ENCODE assay signal across 26 cellular contexts in the genomic region with DNA sequence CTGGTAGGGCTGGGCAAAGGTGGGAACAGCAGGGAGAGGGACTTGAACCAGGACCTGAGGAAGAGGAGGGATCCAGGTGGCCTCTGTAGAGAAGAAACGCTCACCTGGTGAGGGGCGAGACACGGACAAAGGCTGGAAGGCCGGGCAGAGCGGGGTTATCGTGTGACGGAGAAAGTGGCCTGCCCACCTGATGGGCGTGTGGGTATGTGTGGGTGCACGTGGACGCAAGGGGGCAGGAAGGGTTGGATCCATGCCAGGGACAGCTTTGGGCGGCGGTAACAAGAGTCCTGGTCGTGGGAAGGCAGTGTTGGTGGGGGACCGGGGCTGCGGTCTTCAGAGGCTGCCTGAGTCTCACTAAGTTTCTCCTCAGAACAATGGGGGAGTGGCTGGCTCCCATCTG.
DNase-seq lines count a peak whose midpoint lies in the region; ATAC-seq and TF ChIP-seq lines count a peak whose summit lies in the region.
"Had no signal": no experiment of that assay in that cellular context is flagged by ENCODE, and none has a peak within 500 bp of the region (broad histone marks: within the 10 kb centered on the region; RNA-seq: fewer than 3 reads in every experiment).

No MANE protein-coding gene starts in this region.

- H3K27me3 ChIP-seq in aorta (ENCODE audit: control insufficient read depth in 1 of 2, insufficient read depth in 2 of 2, low read length in 1 of 2) = no peaks in the 10 kb centered on the region

- no peak overlapping the region for H3K4me3 ChIP-seq in aorta (ENCODE audit: low read length in 2 of 2)
- H3K4me3 ChIP-seq: GM12878 had no signal

- no peaks in the 10 kb centered on the region for H3K36me3 ChIP-seq in aorta (ENCODE audit: control insufficient read depth in 1 of 2, insufficient read depth in 2 of 2, low read length in 1 of 2)

- no peak overlapping the region for H3K27ac ChIP-seq in aorta (ENCODE audit: low read depth in 1 of 2, low read length in 2 of 2)
- H3K27ac ChIP-seq: C4-2B had no signal

- 0 out of 2 replicates have a peak overlapping the region, but pooled peaks have one; percentile 29 for H3K27ac Mint-ChIP-seq in WTC11
- H3K27ac Mint-ChIP-seq in central memory CD8-positive, alpha-beta T cell (ENCODE audit: low read depth) = peak overlapping the region; percentile 24
- peak overlapping the region; percentile 38 for H3K27ac Mint-ChIP-seq in nephron progenitor cell
- H3K27ac Mint-ChIP-seq in stimulated activated effector memory CD8-positive, alpha-beta T cell treated with anti-CD3 and anti-CD28 coated beads, Interleukin-12 subunit alpha, Interleukin-12 subunit beta, amount 100 ng/mL, for 72 hours = no peak overlapping the region
- H3K27ac Mint-ChIP-seq: B cell; CD8-positive, alpha-beta T cell had no signal

- WGBS in aorta, 2 donors = 89 to 91% methylated on average over 15 of the region's 15 CpGs

- ATAC-seq in WTC11 = no peak
- ATAC-seq in central memory CD8-positive, alpha-beta T cell (replicated peaks; ENCODE audit: extremely low read depth, poor library complexity, severe bottlenecking) = no peak
- peak; percentile 3 for ATAC-seq in aorta (ENCODE audit: low FRiP score)
- ATAC-seq in stimulated activated effector memory CD8-positive, alpha-beta T cell treated with anti-CD3 and anti-CD28 coated beads, Interleukin-12 subunit alpha, Interleukin-12 subunit beta, amount 100 ng/mL, for 72 hours = no peak
- ATAC-seq: CD8-positive, alpha-beta T cell; GM12878; HCT116; HepG2 had no signal

- H3K36me3 Mint-ChIP-seq in WTC11 (no peaks in the 10 kb centered on the region), nephron progenitor cell (ENCODE audit: low read depth) (no peaks in the 10 kb centered on the region)
- H3K36me3 Mint-ChIP-seq in central memory CD8-positive, alpha-beta T cell (ENCODE audit: insufficient read depth) = peaks cover 1% of the 10 kb centered on the region
- no peaks in the 10 kb centered on the region for H3K36me3 Mint-ChIP-seq in stimulated activated effector memory CD8-positive, alpha-beta T cell treated with anti-CD3 and anti-CD28 coated beads, Interleukin-12 subunit alpha, Interleukin-12 subunit beta, amount 100 ng/mL, for 72 hours
- H3K36me3 Mint-ChIP-seq: CD8-positive, alpha-beta T cell had no signal

- no peaks in the 10 kb centered on the region for H3K27me3 Mint-ChIP-seq in WTC11 (ENCODE audit: low read depth)
- peaks cover 21% of the 10 kb centered on the region for H3K27me3 Mint-ChIP-seq in central memory CD8-positive, alpha-beta T cell
- peaks cover 63% of the 10 kb centered on the region for H3K27me3 Mint-ChIP-seq in nephron progenitor cell (ENCODE audit: low read depth, poor library complexity)

- H3K4me1 Mint-ChIP-seq in WTC11 (peaks cover 26% of the 10 kb centered on the region), nephron progenitor cell (peaks cover 90% of the 10 kb centered on the region)
- no peaks in the 10 kb centered on the region for H3K4me1 Mint-ChIP-seq in central memory CD8-positive, alpha-beta T cell
- H3K4me1 Mint-ChIP-seq in stimulated activated effector memory CD8-positive, alpha-beta T cell treated with anti-CD3 and anti-CD28 coated beads, Interleukin-12 subunit alpha, Interleukin-12 subunit beta, amount 100 ng/mL, for 72 hours = no peaks in the 10 kb centered on the region
- H3K4me1 Mint-ChIP-seq: B cell had no signal

- H3K9me3 ChIP-seq in aorta (ENCODE audit: control insufficient read depth, low read length) = no peaks in the 10 kb centered on the region

- no peak overlapping the region for H3K4me3 Mint-ChIP-seq in WTC11
- H3K4me3 Mint-ChIP-seq in central memory CD8-positive, alpha-beta T cell = no peak overlapping the region
- H3K4me3 Mint-ChIP-seq in nephron progenitor cell = peak overlapping the region; percentile 31
- no peak overlapping the region for H3K4me3 Mint-ChIP-seq in stimulated activated effector memory CD8-positive, alpha-beta T cell treated with anti-CD3 and anti-CD28 coated beads, Interleukin-12 subunit alpha, Interleukin-12 subunit beta, amount 100 ng/mL, for 72 hours
- H3K4me3 Mint-ChIP-seq: B cell; CD8-positive, alpha-beta T cell had no signal

- H3K9me3 Mint-ChIP-seq in WTC11 (no peaks in the 10 kb centered on the region), nephron progenitor cell (no peaks in the 10 kb centered on the region)
- no peaks in the 10 kb centered on the region for H3K9me3 Mint-ChIP-seq in central memory CD8-positive, alpha-beta T cell
- H3K9me3 Mint-ChIP-seq in stimulated activated effector memory CD8-positive, alpha-beta T cell treated with anti-CD3 and anti-CD28 coated beads, Interleukin-12 subunit alpha, Interleukin-12 subunit beta, amount 100 ng/mL, for 72 hours = no peaks in the 10 kb centered on the region
- H3K9me3 Mint-ChIP-seq: CD8-positive, alpha-beta T cell had no signal

- H3K4me1 ChIP-seq in aorta (ENCODE audit: control insufficient read depth in 1 of 2, insufficient read depth in 2 of 2, low read length in 2 of 2) = peaks cover 0 to 3% of the 10 kb centered on the region in 2 donors

- POLR2A ChIA-PET in WTC11 (lab: Charles Lee) = no interaction called here

- CTCF ChIA-PET in WTC11 (lab: Charles Lee) = interaction anchor here (1.0 to 4.0 kb wide), 4 partner anchors 18 to 107 kb away, joined by 3 to 18 read pairs (median 6); no protein-coding TSS in a partner anchor

- intact Hi-C loops in aorta (cut with DNase I) = no loop called here
- intact Hi-C loops in posterior cingulate gyrus (cut with DNase I) = no loop called here

- no peak for DNase-seq in WTC11 (ENCODE audit: low spot score)
- DNase-seq in central memory CD8-positive, alpha-beta T cell (ENCODE audit: low spot score in 2 of 2) = no peak
- DNase-seq in nephron progenitor cell = no peak
- no peak for DNase-seq in aorta
- no peak for DNase-seq in epidermal melanocyte (ENCODE audit: insufficient read length, low spot score)
- DNase-seq in posterior cingulate gyrus = no peak
- no peak for DNase-seq in stimulated activated effector memory CD8-positive, alpha-beta T cell treated with anti-CD3 and anti-CD28 coated beads, Interleukin-12 subunit alpha, Interleukin-12 subunit beta, amount 100 ng/mL, for 72 hours (ENCODE audit: low spot score in 2 of 2)
- DNase-seq: CD8-positive, alpha-beta T cell; DMS 273 treated with DMSO at 0.1 percent for 48 hours; DMS79; EL; GDM1; GOT3; Kasumi-1; NCI-H1092 treated with DMSO at 0.1 percent for 48 hours; NCI-H1436; NCI-H187; NCI-H2171 treated with DMSO at 0.1 percent for 48 hours; NCI-H446; NCI-H524 treated with DMSO at 0.1 percent for 48 hours; SIG-M5 had no signal

- TF ChIP-seq CTCF in WTC11 (IDR thresholded peaks at IDR 0.05) = no peak
- no peak for TF ChIP-seq CTCF in nephron progenitor cell (IDR thresholded peaks at IDR 0.05)

TF ChIP-seq in WTC11, 78 proteins besides CTCF, POLR2A, EP300 and RAD21 (continues in another document):
- TF ChIP-seq, protein P1, sequence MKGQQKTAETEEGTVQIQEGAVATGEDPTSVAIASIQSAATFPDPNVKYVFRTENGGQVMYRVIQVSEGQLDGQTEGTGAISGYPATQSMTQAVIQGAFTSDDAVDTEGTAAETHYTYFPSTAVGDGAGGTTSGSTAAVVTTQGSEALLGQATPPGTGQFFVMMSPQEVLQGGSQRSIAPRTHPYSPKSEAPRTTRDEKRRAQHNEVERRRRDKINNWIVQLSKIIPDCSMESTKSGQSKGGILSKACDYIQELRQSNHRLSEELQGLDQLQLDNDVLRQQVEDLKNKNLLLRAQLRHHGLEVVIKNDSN (CRISPR knock-in tag; IDR thresholded peaks at IDR 0.05) = no peak
- TF ChIP-seq ZNF121 (CRISPR knock-in tag; IDR thresholded peaks at IDR 0.05) (no peak), HMGA2 (CRISPR knock-in tag; IDR thresholded peaks at IDR 0.05) (no peak)
- TF ChIP-seq, protein P2, sequence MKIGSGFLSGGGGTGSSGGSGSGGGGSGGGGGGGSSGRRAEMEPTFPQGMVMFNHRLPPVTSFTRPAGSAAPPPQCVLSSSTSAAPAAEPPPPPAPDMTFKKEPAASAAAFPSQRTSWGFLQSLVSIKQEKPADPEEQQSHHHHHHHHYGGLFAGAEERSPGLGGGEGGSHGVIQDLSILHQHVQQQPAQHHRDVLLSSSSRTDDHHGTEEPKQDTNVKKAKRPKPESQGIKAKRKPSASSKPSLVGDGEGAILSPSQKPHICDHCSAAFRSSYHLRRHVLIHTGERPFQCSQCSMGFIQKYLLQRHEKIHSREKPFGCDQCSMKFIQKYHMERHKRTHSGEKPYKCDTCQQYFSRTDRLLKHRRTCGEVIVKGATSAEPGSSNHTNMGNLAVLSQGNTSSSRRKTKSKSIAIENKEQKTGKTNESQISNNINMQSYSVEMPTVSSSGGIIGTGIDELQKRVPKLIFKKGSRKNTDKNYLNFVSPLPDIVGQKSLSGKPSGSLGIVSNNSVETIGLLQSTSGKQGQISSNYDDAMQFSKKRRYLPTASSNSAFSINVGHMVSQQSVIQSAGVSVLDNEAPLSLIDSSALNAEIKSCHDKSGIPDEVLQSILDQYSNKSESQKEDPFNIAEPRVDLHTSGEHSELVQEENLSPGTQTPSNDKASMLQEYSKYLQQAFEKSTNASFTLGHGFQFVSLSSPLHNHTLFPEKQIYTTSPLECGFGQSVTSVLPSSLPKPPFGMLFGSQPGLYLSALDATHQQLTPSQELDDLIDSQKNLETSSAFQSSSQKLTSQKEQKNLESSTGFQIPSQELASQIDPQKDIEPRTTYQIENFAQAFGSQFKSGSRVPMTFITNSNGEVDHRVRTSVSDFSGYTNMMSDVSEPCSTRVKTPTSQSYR (CRISPR knock-in tag; IDR thresholded peaks at IDR 0.05) = no peak
